Comparison of ENCODE assay signal across 8 cellular contexts in genomic region chr6:13397359-13398080, GRCh38.
DNase-seq lines count a peak whose midpoint lies in the region; ATAC-seq and TF ChIP-seq lines count a peak whose summit lies in the region.

No MANE protein-coding gene starts in this region.

- H3K4me3 ChIP-seq in spleen: no peak overlapping the region

- peak overlapping the region in 3 of 5 experiments; percentile 32 to 50 (median 50) for H3K27ac Mint-ChIP-seq in brain

- H3K4me3 Mint-ChIP-seq in brain: no peak overlapping the region

- TF ChIP-seq CTCF in brain (conservative IDR thresholded peaks at IDR 0.05) (no peak), spleen (IDR thresholded peaks at IDR 0.05 in 8 of 11, conservative IDR thresholded peaks at IDR 0.05 in 3 of 11) (no peak)

- ATAC-seq in GM21360 (IDR thresholded peaks at IDR 0.05; ENCODE audit: unreplicated experiment): peak; percentile 73
- ATAC-seq in HG03457 (IDR thresholded peaks at IDR 0.05; ENCODE audit: unreplicated experiment): peak; percentile 76

- H3K27me3 Mint-ChIP-seq in brain: no peaks in the 10 kb centered on the region

- DNase-seq in COLO668 (lab: John Stamatoyannopoulos, UW; ENCODE audit: unreplicated experiment) (peak; percentile 3), spleen (peak; percentile 88), SHP77 treated with DMSO at 0.1 percent for 48 hours (lab: John Stamatoyannopoulos, UW) (no peak), GF-D8 (lab: John Stamatoyannopoulos, UW) (no peak)
- DNase-seq in activated naive CD4-positive, alpha-beta T cell (lab: John Stamatoyannopoulos, UW): no peak

- peak overlapping the region in 7 of 8 donors; percentile 60 to 87 (median 76) for H3K27ac ChIP-seq in spleen

- no peak for TF ChIP-seq POLR2A in spleen (IDR thresholded peaks at IDR 0.05)

- H3K4me1 Mint-ChIP-seq in brain: peaks cover 18% of the 10 kb centered on the region

- no peaks in the 10 kb centered on the region for H3K36me3 Mint-ChIP-seq in brain

- no peaks in the 10 kb centered on the region for H3K36me3 ChIP-seq in spleen

- no peaks in the 10 kb centered on the region for H3K9me3 Mint-ChIP-seq in brain

- 43 to 61% (median 50%) methylated on average over 9 of the region's 9 CpGs for WGBS in spleen, 5 donors

- intact Hi-C loops in spleen (cut with DNase I; ENCODE audit: low total_unique reads): no loop called here

- H3K9me3 ChIP-seq in spleen: no peaks in the 10 kb centered on the region

- no peaks in the 10 kb centered on the region for H3K27me3 ChIP-seq in spleen (replicated peaks in 1 of 7)

- peaks cover 26 to 66% (median 41%) of the 10 kb centered on the region in 6 donors for H3K4me1 ChIP-seq in spleen

Comparison
In these comparisons a context has a peak if more than half of its experiments do, and no peak if none do; other contexts are left out.
1. DNase-seq: peak in COLO668 (single experiment) and spleen (single experiment); none in SHP77 treated with DMSO at 0.1 percent for 48 hours (single experiment), activated naive CD4-positive, alpha-beta T cell (0 of 4) and GF-D8 (single experiment).